2 cellular contexts compared by ENCODE assay signal in genomic region chr14:68781161-68782021, GRCh38.
TF ChIP-seq lines count a peak whose summit lies in the region.

No MANE protein-coding gene starts in this region.

TF ChIP-seq in SK-N-SH, 30 proteins besides CTCF, POLR2A, EP300 and RAD21 (continued from another document):
- TF ChIP-seq FOXJ3 (CRISPR knock-in tag; IDR thresholded peaks at IDR 0.05) (no peak), ZBTB33 (IDR thresholded peaks at IDR 0.05; ENCODE audit: borderline replicate concordance, low read depth) (no peak), NFIC (IDR thresholded peaks at IDR 0.05; ENCODE audit: borderline replicate concordance) (no peak), RXRA (IDR thresholded peaks at IDR 0.05; ENCODE audit: borderline replicate concordance, low read depth) (no peak), CHD2 (IDR thresholded peaks at IDR 0.05; ENCODE audit: low read length, partially characterized antibody) (no peak), REST (IDR thresholded peaks at IDR 0.05; ENCODE audit: low read depth, low read length) (no peak), YY1 (IDR thresholded peaks at IDR 0.05; ENCODE audit: low read depth) (no peak), RFX5 (IDR thresholded peaks at IDR 0.05; ENCODE audit: low read length) (no peak)

TF ChIP-seq in SK-N-SH treated with all-trans-retinoic acid at 6 μM for 48 hours, 23 proteins besides CTCF, POLR2A, EP300 and RAD21 (continued from another document):
- TF ChIP-seq TSHZ2 (CRISPR knock-in tag; IDR thresholded peaks at IDR 0.05): no peak
TF ChIP-seq in SK-N-SH treated with all-trans-retinoic acid at 6 μM for 48 hours: peak in this region for 0.
